In the genomic region with DNA sequence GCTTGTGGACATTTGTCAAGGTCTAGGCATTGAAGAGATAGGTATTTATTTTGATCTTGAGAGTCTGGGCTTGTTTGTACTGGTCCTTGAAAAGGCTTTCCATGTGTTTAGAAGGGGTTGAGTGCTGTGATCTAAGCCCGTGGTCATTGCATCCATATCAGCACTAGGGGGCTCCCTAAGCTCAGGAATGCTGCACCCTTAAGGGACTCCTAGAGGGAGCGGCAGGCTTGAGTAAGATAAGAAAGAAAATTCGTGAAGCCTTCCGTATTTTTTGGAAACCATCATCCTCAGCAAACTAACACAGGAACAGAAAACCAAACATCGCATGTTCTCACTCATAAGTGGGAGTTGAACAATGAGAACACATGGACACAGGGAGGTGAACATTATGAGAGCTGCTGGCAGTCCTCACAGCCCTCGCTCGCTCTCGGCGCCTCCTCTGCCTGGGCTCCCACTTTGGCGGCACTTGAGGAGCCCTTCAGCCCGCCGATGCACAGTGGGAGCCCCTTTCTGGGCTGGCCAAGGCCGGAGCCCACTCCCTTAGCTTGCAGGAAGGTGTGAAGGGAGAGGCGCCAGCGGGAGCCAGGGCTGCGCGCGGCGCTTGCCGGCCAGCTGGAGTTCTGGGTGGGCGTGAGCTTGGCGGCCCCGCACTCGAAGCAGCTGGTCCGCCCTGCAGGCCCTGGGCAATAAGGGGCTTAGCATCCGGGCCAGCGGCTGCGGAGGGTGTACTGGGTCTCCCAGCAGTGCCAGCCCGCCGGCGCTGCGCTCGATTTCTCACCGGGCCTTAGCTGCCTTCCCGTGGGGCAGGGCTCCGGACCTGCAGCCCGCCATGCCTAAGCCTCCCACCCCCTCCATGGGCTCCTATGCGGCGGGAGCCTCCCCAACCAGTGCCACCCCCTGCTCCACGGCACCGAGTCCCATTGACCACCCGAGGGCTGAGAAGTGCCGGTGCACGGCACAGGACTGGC, we compare ENCODE assay signal across 8 cellular contexts.
DNase-seq lines count a peak whose midpoint lies in the region; ATAC-seq, FAIRE-seq and TF ChIP-seq lines count a peak whose summit lies in the region.
"Not testable (repeated sequence)": the region's sequence is repeated elsewhere in the genome, so short reads cannot be mapped to it uniquely, and the experiment has no call there.

No MANE protein-coding gene starts in this region.

- H3K9ac ChIP-seq in Karpas-422 (ENCODE audit: low read length), result not testable (repeated sequence)

- POLR2A ChIA-PET in PC-9 (lab: Charles Lee; ENCODE audit: unreplicated experiment), result not testable (repeated sequence)

- not testable (repeated sequence) for H3K27me3 ChIP-seq in Karpas-422 (ENCODE audit: low read length); PC-9 (ENCODE audit: insufficient read depth, low read depth); body of pancreas

- CTCF ChIA-PET in PC-9 (lab: Charles Lee), result not testable (repeated sequence)

- H3K79me2 ChIP-seq in Karpas-422 (ENCODE audit: low read length); PC-9 (ENCODE audit: low read depth): not testable (repeated sequence)

- not testable (repeated sequence) for TF ChIP-seq POLR2A in body of pancreas (IDR thresholded peaks at IDR 0.05)

- not testable (repeated sequence) for H3K4me2 ChIP-seq in Karpas-422 (ENCODE audit: low read depth, low read length, poor library complexity, severe bottlenecking); PC-9

- H3K9me3 Mint-ChIP-seq in HFFc6, result peaks cover 12% of the 10 kb centered on the region; the same call in 1 of the 2 replicates

- not testable (repeated sequence) for FAIRE-seq in D721Med (lab: Jason Lieb, UNC)

- peak; percentile 73 for ATAC-seq in GM18867 (IDR thresholded peaks at IDR 0.05; ENCODE audit: unreplicated experiment)
- not testable (repeated sequence) for ATAC-seq in body of pancreas

- H3K36me3 Mint-ChIP-seq in HFFc6 (ENCODE audit: low read depth), result peaks cover 10% of the 10 kb centered on the region; the same call in 1 of the 2 replicates

- H3K27ac ChIP-seq in Karpas-422 (ENCODE audit: low read length); PC-9; body of pancreas: not testable (repeated sequence)

- DNase-seq in D721Med (ENCODE audit: insufficient read length, low spot score); HFFc6; PC-9; retinal pigment epithelial cell (ENCODE audit: low read depth): not testable (repeated sequence)
- peak; percentile 73 for DNase-seq in Karpas-422
- peak in 3 of 4 donors; percentile 17 to 26 (median 23) for DNase-seq in body of pancreas
- peak; percentile 40 for DNase-seq in iPS DF 19.7 (ENCODE audit: low read depth, low spot score)

- H3K4me1 Mint-ChIP-seq in HFFc6 (ENCODE audit: low read depth), result not testable (repeated sequence)

- not testable (repeated sequence) for H3F3A ChIP-seq in PC-9 (ENCODE audit: insufficient read depth, low read depth)

- intact Hi-C loops in PC-9 (cut with micrococcal nuclease; ENCODE audit: unreplicated experiment); body of pancreas (cut with DNase I): not testable (repeated sequence)

- H3K27ac Mint-ChIP-seq in HFFc6, result not testable (repeated sequence)

- not testable (repeated sequence) for H2AFZ ChIP-seq in Karpas-422 (ENCODE audit: low read length); PC-9

- BruUV-seq in PC-9 (replicated peaks; lab: Mats Ljungman, UMichigan), result not testable (repeated sequence)

- not testable (repeated sequence) for H4K20me1 ChIP-seq in Karpas-422 (ENCODE audit: insufficient read depth, low read depth, low read length); PC-9 (ENCODE audit: insufficient read depth)

- H3K9me2 ChIP-seq in Karpas-422 (replicated peaks; ENCODE audit: insufficient read depth, low read length); PC-9 (ENCODE audit: insufficient read depth): not testable (repeated sequence)

- not testable (repeated sequence) for H3K36me3 ChIP-seq in Karpas-422 (ENCODE audit: insufficient read depth, low read length); PC-9 (ENCODE audit: low read depth); body of pancreas (replicated peaks in 1 of 2; ENCODE audit: insufficient read depth in 1 of 2, low read depth in 2 of 2)

- H3K27me3 Mint-ChIP-seq in HFFc6 (ENCODE audit: insufficient read depth), result not testable (repeated sequence)

- H3K4me3 ChIP-seq in Karpas-422 (ENCODE audit: low read length); PC-9; body of pancreas; retinal pigment epithelial cell (ENCODE audit: low read length): not testable (repeated sequence)

- H3K9me3 ChIP-seq in Karpas-422 (ENCODE audit: low read length); PC-9 (ENCODE audit: insufficient read depth, low read depth); body of pancreas: not testable (repeated sequence)

- not testable (repeated sequence) for H3K4me3 Mint-ChIP-seq in HFFc6

- TF ChIP-seq CTCF in D721Med (IDR thresholded peaks at IDR 0.05; ENCODE audit: insufficient read depth, missing control alignments) (peak; percentile 13), HFFc6 (IDR thresholded peaks at IDR 0.05) (peak; percentile 64), PC-9 (conservative IDR thresholded peaks at IDR 0.05) (peak; percentile 62), body of pancreas (IDR thresholded peaks at IDR 0.05) (peak in 6 of 7 experiments; percentile 5 to 46 (median 28)), retinal pigment epithelial cell (conservative IDR thresholded peaks at IDR 0.05; ENCODE audit: low read depth, low read length) (peak; percentile 40)

- not testable (repeated sequence) for H3K4me1 ChIP-seq in Karpas-422 (ENCODE audit: low read length); PC-9 (replicated peaks; ENCODE audit: insufficient read depth); body of pancreas

- WGBS in body of pancreas, 2 donors, result 82 to 83% methylated on average over 20 to 38 of the region's 44 CpGs

Comparison
In these comparisons a context has a peak if more than half of its experiments do, and no peak if none do; other contexts are left out.
1. CTCF ChIP-seq: peak in every context shown above with its lines; median percentile 64 in HFFc6; 62 in PC-9; 40 in retinal pigment epithelial cell; 28 in body of pancreas; 13 in D721Med.